1 cellular context compared by ENCODE assay signal in the genomic region with DNA sequence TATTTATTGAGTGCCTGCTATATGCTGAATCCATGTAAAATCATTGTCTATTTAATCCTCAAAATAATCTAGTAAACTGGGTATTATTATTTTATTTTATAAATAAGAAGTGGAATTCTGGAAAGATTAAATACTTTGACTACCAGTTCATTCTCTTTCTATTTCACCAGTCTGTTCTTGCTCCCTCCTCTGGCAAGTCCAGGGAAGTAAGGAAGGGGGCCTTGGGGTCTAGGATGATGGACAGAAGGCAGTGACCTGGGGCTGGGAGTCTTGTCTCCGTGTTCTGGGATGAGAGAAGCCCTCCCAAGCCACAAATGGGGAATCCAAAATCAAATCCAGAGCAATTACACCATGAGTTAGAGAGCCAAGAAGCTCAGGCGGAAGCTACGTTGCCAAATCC.
TF ChIP-seq lines count a peak whose summit lies in the region.

No MANE protein-coding gene starts in this region.

TF ChIP-seq in H1, 55 proteins besides CTCF, POLR2A, EP300 and RAD21:
- TF ChIP-seq JUN (IDR thresholded peaks at IDR 0.05; ENCODE audit: low read depth, low read length), result no peak
- no peak for TF ChIP-seq YY1 (IDR thresholded peaks at IDR 0.05; ENCODE audit: low read depth, low read length)
